ENCODE assay signal across 24 cellular contexts in the genomic region with DNA sequence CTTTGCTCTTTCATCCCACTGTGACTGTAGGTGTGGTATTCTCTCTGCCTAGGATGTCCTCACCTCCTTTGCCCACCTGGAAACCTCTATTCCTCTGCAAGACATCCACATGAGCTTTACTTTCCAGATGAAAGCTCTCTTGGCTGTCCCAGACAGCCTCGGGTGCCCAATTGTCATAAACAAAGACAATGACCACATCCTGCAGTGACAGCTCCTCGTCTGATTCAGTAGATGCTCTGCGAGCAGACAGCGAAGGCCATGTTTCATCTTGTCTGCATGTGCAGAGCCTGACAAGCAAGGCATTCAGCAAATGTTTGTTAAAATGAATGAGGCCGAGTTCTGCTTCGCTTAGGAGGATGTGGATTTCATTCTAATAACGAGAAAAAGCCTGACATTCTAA.
DNase-seq lines count a peak whose midpoint lies in the region; ATAC-seq and TF ChIP-seq lines count a peak whose summit lies in the region.
"Had no signal": no experiment of that assay in that cellular context is flagged by ENCODE, and none has a peak within 500 bp of the region (broad histone marks: within the 10 kb centered on the region; RNA-seq: fewer than 3 reads in every experiment).

No MANE protein-coding gene starts in this region.

- H3K36me3 Mint-ChIP-seq in MCF 10A (ENCODE audit: insufficient read depth, unreplicated experiment), result no peaks in the 10 kb centered on the region
- no peaks in the 10 kb centered on the region for H3K36me3 Mint-ChIP-seq in brain
- H3K36me3 Mint-ChIP-seq in nephron progenitor cell (ENCODE audit: low read depth), result no peaks in the 10 kb centered on the region
- H3K36me3 Mint-ChIP-seq in T-cell, result no peaks in the 10 kb centered on the region
- H3K36me3 Mint-ChIP-seq: CD4-positive, CD25-positive, alpha-beta regulatory T cell had no signal

- H3K27me3 Mint-ChIP-seq in MCF 10A (ENCODE audit: insufficient read depth, unreplicated experiment) (no peaks in the 10 kb centered on the region), brain (peaks cover 3% of the 10 kb centered on the region), nephron progenitor cell (ENCODE audit: low read depth, poor library complexity) (peaks cover 2% of the 10 kb centered on the region), T-cell (peaks cover 11 to 15% of the 10 kb centered on the region in 2 donors)

- H3K4me1 ChIP-seq in mammary epithelial cell (ENCODE audit: insufficient read depth, low read length), result peaks cover 17% of the 10 kb centered on the region
- H3K4me1 ChIP-seq: BE2C, SJCRH30 had no signal

- H3K4me2 ChIP-seq in mammary epithelial cell (ENCODE audit: insufficient read depth, low read depth, low read length), result no peak overlapping the region
- H3K4me2 ChIP-seq: KMS-11 had no signal

- intact Hi-C loops in mammary epithelial cell (cut with micrococcal nuclease) (no loop called here), MCF 10A (cut with micrococcal nuclease) (no loop called here)

- no peak overlapping the region for H3K27ac Mint-ChIP-seq in MCF 10A (ENCODE audit: low read depth, unreplicated experiment)
- peak overlapping the region in 3 of 5 experiments; percentile 37 to 82 (median 82) for H3K27ac Mint-ChIP-seq in brain
- H3K27ac Mint-ChIP-seq in nephron progenitor cell, result peak overlapping the region; percentile 62
- H3K27ac Mint-ChIP-seq in T-cell, result no peak overlapping the region
- H3K27ac Mint-ChIP-seq: CD4-positive, CD25-positive, alpha-beta regulatory T cell had no signal

- H3K9me3 ChIP-seq in mammary epithelial cell (replicated peaks; ENCODE audit: insufficient read depth, low read length), result no peaks in the 10 kb centered on the region
- H3K9me3 ChIP-seq: BE2C, SJCRH30 had no signal

- no peaks in the 10 kb centered on the region for H3K27me3 ChIP-seq in mammary epithelial cell (ENCODE audit: insufficient read depth, low read length)
- H3K27me3 ChIP-seq: BE2C, SJCRH30 had no signal

- DNase-seq in mammary epithelial cell (no peak), MCF 10A (ENCODE audit: unreplicated experiment) (no peak), nephron progenitor cell (no peak), D341Med (ENCODE audit: low spot score) (no peak), T-cell (no peak), GM10266 (ENCODE audit: extremely low spot score) (no peak)
- DNase-seq: 8988T; ACHN; BE2C; CD4-positive, CD25-positive, alpha-beta regulatory T cell; NCI-H1048; NCI-H1417; NCI-H1694; NCI-H2081 treated with DMSO at 0.1 percent for 48 hours; NCI-H2171; NCI-H226; NCI-H510A; NCI-H69; SJCRH30 had no signal

- in situ Hi-C loops in mammary epithelial cell (cut with MboI; ENCODE audit: low sequenced_read_pairs in 2 of 2), result no loop called here

- TF ChIP-seq POLR2A in GM18505 (IDR thresholded peaks at IDR 0.05; ENCODE audit: borderline replicate concordance, extremely low read depth, insufficient read depth, insufficient read length), result no peak

- CTCF ChIA-PET in mammary epithelial cell (lab: Charles Lee; ENCODE audit: low non-redundant PET) (no interaction called here), MCF 10A (lab: Yijun Ruan, JAX) (no interaction called here), T-cell (lab: Charles Lee) (interaction anchor here in 1 of 2 donors (0.5 kb wide), 1 partner anchor 242 kb away, joined by 3 read pairs; no protein-coding TSS in a partner anchor)

- no peaks in the 10 kb centered on the region for H3K9me3 Mint-ChIP-seq in MCF 10A (ENCODE audit: unreplicated experiment)
- H3K9me3 Mint-ChIP-seq in brain, result no peaks in the 10 kb centered on the region
- H3K9me3 Mint-ChIP-seq in nephron progenitor cell, result no peaks in the 10 kb centered on the region
- H3K9me3 Mint-ChIP-seq in T-cell, result no peaks in the 10 kb centered on the region

- H3K79me2 ChIP-seq in mammary epithelial cell (ENCODE audit: insufficient read depth, low read length), result no peaks in the 10 kb centered on the region

- WGBS in mammary epithelial cell (ENCODE audit: low coverage, missing lambda C conversion rate), result 74% methylated on average over 7 of the region's 7 CpGs

- peak overlapping the region; percentile 18 for H2AFZ ChIP-seq in mammary epithelial cell (ENCODE audit: low read depth, low read length)

- POLR2A ChIA-PET in MCF 10A (lab: Yijun Ruan, JAX) (no interaction called here), T-cell (lab: Charles Lee) (no interaction called here)

- H3K4me3 ChIP-seq in mammary epithelial cell (replicated peaks in 1 of 3; ENCODE audit: insufficient read depth in 1 of 3, low read depth in 2 of 3, low read length in 3 of 3), result no peak overlapping the region
- H3K4me3 ChIP-seq: GM12878, SJCRH30 had no signal

- no peaks in the 10 kb centered on the region for H3K4me1 Mint-ChIP-seq in MCF 10A (ENCODE audit: insufficient read depth, unreplicated experiment)
- peaks cover 29% of the 10 kb centered on the region for H3K4me1 Mint-ChIP-seq in brain
- peaks cover 20% of the 10 kb centered on the region for H3K4me1 Mint-ChIP-seq in nephron progenitor cell
- H3K4me1 Mint-ChIP-seq in T-cell, result no peaks in the 10 kb centered on the region
- H3K4me1 Mint-ChIP-seq: CD4-positive, CD25-positive, alpha-beta regulatory T cell had no signal

- no peak for ATAC-seq in T-cell (replicated peaks in 1 of 4)
- no peak for ATAC-seq in GM18505 (IDR thresholded peaks at IDR 0.05; ENCODE audit: unreplicated experiment)
- ATAC-seq: GM12878, HCT116 had no signal

- no peak overlapping the region for H3K9ac ChIP-seq in mammary epithelial cell (ENCODE audit: insufficient read depth, low read length)
- H3K9ac ChIP-seq: KMS-11 had no signal

- H3K27ac ChIP-seq in mammary epithelial cell (ENCODE audit: insufficient read depth, low read depth, low read length), result no peak overlapping the region
- H3K27ac ChIP-seq: KMS-11, SJCRH30 had no signal

- TF ChIP-seq CTCF in mammary epithelial cell (conservative IDR thresholded peaks at IDR 0.05 in 1 of 2, IDR thresholded peaks at IDR 0.05 in 1 of 2; ENCODE audit: extremely low read depth in 1 of 2, insufficient read depth in 1 of 2, low read depth in 1 of 2, low read length in 2 of 2), result no peak
- TF ChIP-seq CTCF in MCF 10A (IDR thresholded peaks at IDR 0.05; ENCODE audit: unreplicated experiment), result no peak
- TF ChIP-seq CTCF in brain (conservative IDR thresholded peaks at IDR 0.05), result no peak
- TF ChIP-seq CTCF in nephron progenitor cell (IDR thresholded peaks at IDR 0.05), result no peak
- TF ChIP-seq CTCF in GM10266 (IDR thresholded peaks at IDR 0.05; ENCODE audit: control insufficient read depth, insufficient read depth, low read depth, missing control alignments), result no peak

- dilution Hi-C loops in mammary epithelial cell (cut with HindIII; ENCODE audit: low sequenced_read_pairs), result loop anchor here (10.0 kb wide), 1 partner anchor 51 kb away; no protein-coding TSS in a partner anchor

- BruUV-seq in mammary epithelial cell (replicated peaks; lab: Mats Ljungman, UMichigan) (no TSS peak), MCF 10A (replicated peaks; lab: Mats Ljungman, UMichigan) (no TSS peak)

- no peaks in the 10 kb centered on the region for H4K20me1 ChIP-seq in mammary epithelial cell (ENCODE audit: insufficient read depth, low read length)

- no peak overlapping the region for H3K4me3 Mint-ChIP-seq in MCF 10A (ENCODE audit: unreplicated experiment)
- H3K4me3 Mint-ChIP-seq in brain, result no peak overlapping the region
- H3K4me3 Mint-ChIP-seq in nephron progenitor cell, result no peak overlapping the region
- H3K4me3 Mint-ChIP-seq in T-cell, result no peak overlapping the region
- H3K4me3 Mint-ChIP-seq: CD4-positive, CD25-positive, alpha-beta regulatory T cell had no signal

- no peaks in the 10 kb centered on the region for H3K36me3 ChIP-seq in mammary epithelial cell (ENCODE audit: insufficient read depth, low read length)
- H3K36me3 ChIP-seq: BE2C, SJCRH30 had no signal

Comparison
In these comparisons a context has a peak if more than half of its experiments do, and no peak if none do; other contexts are left out.
1. H3K27ac Mint-ChIP-seq: peak in brain (3 of 5) and nephron progenitor cell (single experiment); none in MCF 10A (single experiment) and T-cell (0 of 2).